ENCODE assay signal across 8 cellular contexts in the genomic region with DNA sequence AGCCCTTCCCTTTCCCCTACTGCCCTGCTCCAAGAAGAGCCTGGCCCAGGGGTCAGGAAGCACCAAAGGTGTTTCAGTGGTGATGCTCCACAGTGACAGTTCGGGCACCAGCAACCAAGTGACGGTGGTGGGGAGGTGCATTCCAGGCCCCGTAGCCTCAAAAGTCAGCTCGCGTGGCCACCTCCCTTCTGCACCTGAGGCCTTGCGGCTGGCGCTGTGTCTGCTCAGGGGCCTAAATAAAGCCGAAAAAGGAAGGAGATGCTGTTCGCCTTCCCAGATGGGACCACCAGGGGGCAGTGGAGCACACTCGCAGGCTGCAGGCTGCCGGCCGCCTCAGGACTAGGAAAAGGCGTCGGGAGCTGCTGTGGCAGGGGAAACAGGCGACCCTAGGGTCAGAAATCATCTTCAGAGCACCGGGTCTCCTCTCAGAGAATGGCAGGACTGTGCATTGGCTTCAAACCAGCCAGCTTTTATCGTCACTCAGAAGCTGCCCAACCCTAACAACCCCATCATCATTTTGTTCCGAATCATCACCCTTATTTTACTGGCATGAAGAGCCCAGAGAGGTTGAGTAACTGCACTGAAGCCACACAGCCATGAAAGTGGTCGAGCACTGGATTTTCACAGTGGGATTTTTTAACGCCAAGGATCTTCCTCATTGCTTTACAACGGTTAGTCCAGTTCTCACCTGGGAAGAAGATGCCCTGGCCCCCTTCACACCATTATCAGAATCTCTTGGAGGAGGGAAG.
A peak's percentile ranks its signal among the peaks of the same experiment; 100 is the strongest.
DNase-seq lines count a peak whose midpoint lies in the region; ATAC-seq and TF ChIP-seq lines count a peak whose summit lies in the region.

No MANE protein-coding gene starts in this region.

- ATAC-seq in HG02610 (IDR thresholded peaks at IDR 0.05; ENCODE audit: unreplicated experiment) (peak; percentile 80), foreskin keratinocyte (peak; percentile 85), GM21737 (IDR thresholded peaks at IDR 0.05; ENCODE audit: unreplicated experiment) (no peak)
- peak; percentile 44 for ATAC-seq in activated CD4-positive, alpha-beta T cell treated with anti-CD3 and anti-CD28 coated beads for 36 hours

- DNase-seq in activated T-cell treated with anti-CD3 and anti-CD28 coated beads for 1 hour (ENCODE audit: low read depth) (peak; percentile 1), NCI-H187 (lab: John Stamatoyannopoulos, UW) (peak; percentile 8 to 44), foreskin keratinocyte (peak in 1 of 2 donors; percentile 43)
- DNase-seq in activated T-cell treated with anti-CD3 and anti-CD28 coated beads, Interleukin-2, amount 50 U/mL, for 1 hour = no peak
- DNase-seq in activated CD4-positive, alpha-beta T cell treated with anti-CD3 and anti-CD28 coated beads for 36 hours = peak; percentile 74

- H3K27ac Mint-ChIP-seq in activated CD4-positive, alpha-beta T cell treated with anti-CD3 and anti-CD28 coated beads for 36 hours = no peak overlapping the region

- H2AFZ ChIP-seq in parathyroid adenoma = no peak overlapping the region

- H3K9ac ChIP-seq in parathyroid adenoma = no peak overlapping the region

- H3K4me1 Mint-ChIP-seq in activated CD4-positive, alpha-beta T cell treated with anti-CD3 and anti-CD28 coated beads for 36 hours = no peaks in the 10 kb centered on the region

- POLR2A ChIA-PET in activated CD4-positive, alpha-beta T cell treated with anti-CD3 and anti-CD28 coated beads for 36 hours (lab: Charles Lee) = no interaction called here

- CTCF ChIA-PET in activated CD4-positive, alpha-beta T cell treated with anti-CD3 and anti-CD28 coated beads for 36 hours (lab: Charles Lee) = interaction anchor here (0.6 to 0.7 kb wide), 2 partner anchors 246 to 1115 kb away, joined by 3 to 5 read pairs; no protein-coding TSS in a partner anchor

- H3K4me1 ChIP-seq in foreskin keratinocyte (no peaks in the 10 kb centered on the region), parathyroid adenoma (no peaks in the 10 kb centered on the region)

- no peaks in the 10 kb centered on the region for H3K27me3 ChIP-seq in foreskin keratinocyte
- H3K27me3 ChIP-seq in parathyroid adenoma (ENCODE audit: control insufficient read depth, insufficient read depth, low read length) = no peaks in the 10 kb centered on the region

- peaks cover 2% of the 10 kb centered on the region for H3K27me3 Mint-ChIP-seq in activated CD4-positive, alpha-beta T cell treated with anti-CD3 and anti-CD28 coated beads for 36 hours

- H3K4me2 ChIP-seq in parathyroid adenoma (ENCODE audit: low read length) = no peak overlapping the region

- TF ChIP-seq CTCF in foreskin keratinocyte (conservative IDR thresholded peaks at IDR 0.05) = peak; percentile 88
- peak; percentile 74 for TF ChIP-seq CTCF in parathyroid adenoma (IDR thresholded peaks at IDR 0.05)

- H3K4me3 Mint-ChIP-seq in activated CD4-positive, alpha-beta T cell treated with anti-CD3 and anti-CD28 coated beads for 36 hours = no peak overlapping the region

- no peak overlapping the region for H3K4me3 ChIP-seq in parathyroid adenoma (ENCODE audit: low read depth, low read length)

- no peaks in the 10 kb centered on the region for H3K79me2 ChIP-seq in parathyroid adenoma

- no peak overlapping the region for H3K27ac ChIP-seq in foreskin keratinocyte
- H3K27ac ChIP-seq in parathyroid adenoma = no peak overlapping the region

- no peaks in the 10 kb centered on the region for H3K9me3 Mint-ChIP-seq in activated CD4-positive, alpha-beta T cell treated with anti-CD3 and anti-CD28 coated beads for 36 hours (ENCODE audit: low read depth)

- no peaks in the 10 kb centered on the region for H3K36me3 ChIP-seq in parathyroid adenoma (ENCODE audit: control insufficient read depth, insufficient read depth, low read length)

- intact Hi-C loops in activated CD4-positive, alpha-beta T cell treated with anti-CD3 and anti-CD28 coated beads for 36 hours (cut with DNase I, micrococcal nuclease) = no loop called here

- H3K9me3 ChIP-seq in parathyroid adenoma (ENCODE audit: control insufficient read depth, low read length) = no peaks in the 10 kb centered on the region

- no peaks in the 10 kb centered on the region for H3K36me3 Mint-ChIP-seq in activated CD4-positive, alpha-beta T cell treated with anti-CD3 and anti-CD28 coated beads for 36 hours (ENCODE audit: low read depth)
